ENCODE assay signal across 23 cellular contexts in the genomic region with DNA sequence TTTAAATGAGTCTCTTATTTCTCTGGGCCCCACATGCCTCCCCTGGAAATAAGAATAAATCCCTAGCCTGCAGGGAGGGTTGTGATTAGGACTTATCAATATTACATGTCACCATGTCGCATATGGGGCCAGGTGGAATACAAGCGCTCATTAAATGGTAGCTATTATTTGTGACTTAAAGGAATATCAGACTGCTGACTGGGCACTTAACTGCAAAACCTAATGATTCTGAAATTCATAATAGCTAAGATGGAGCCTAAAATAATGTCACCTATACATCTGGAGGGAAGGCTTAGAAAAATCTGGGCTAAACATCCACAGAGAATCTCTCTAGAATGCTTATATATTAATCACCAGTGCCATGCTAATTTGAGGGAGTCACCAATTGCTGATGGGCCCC.
DNase-seq lines count a peak whose midpoint lies in the region; ATAC-seq, FAIRE-seq and TF ChIP-seq lines count a peak whose summit lies in the region.
"Had no signal": no experiment of that assay in that cellular context is flagged by ENCODE, and none has a peak within 500 bp of the region (broad histone marks: within the 10 kb centered on the region; RNA-seq: fewer than 3 reads in every experiment).

No MANE protein-coding gene starts in this region.

- no peak for ATAC-seq in HepG2
- ATAC-seq in right lobe of liver: no peak
- ATAC-seq in T-helper 17 cell: no peak
- no peak for ATAC-seq in central memory CD8-positive, alpha-beta T cell (replicated peaks; ENCODE audit: extremely low read depth, poor library complexity, severe bottlenecking)
- ATAC-seq in GM19467 (IDR thresholded peaks at IDR 0.05; ENCODE audit: unreplicated experiment): no peak
- no peak for ATAC-seq in GM18519 (IDR thresholded peaks at IDR 0.05; ENCODE audit: low FRiP score, unreplicated experiment)
- ATAC-seq: CD8-positive, alpha-beta T cell; GM12878; HCT116 had no signal

- H3K79me2 ChIP-seq in HepG2 (ENCODE audit: insufficient read depth, low read length): no peaks in the 10 kb centered on the region

- no peak overlapping the region for H3K9ac ChIP-seq in HepG2 (ENCODE audit: insufficient read depth, low read depth, low read length)
- H3K9ac ChIP-seq: BLaER1, GM23248 had no signal

- in situ Hi-C loops in HepG2 (cut with HindIII; ENCODE audit: extremely low pct_ligation_motif_present, low pct_unique_long_range_greater_than_20kb): no loop called here

- H3K4me3 Mint-ChIP-seq in T-helper 17 cell: no peak overlapping the region
- H3K4me3 Mint-ChIP-seq in central memory CD8-positive, alpha-beta T cell: no peak overlapping the region
- H3K4me3 Mint-ChIP-seq: B cell; CD4-positive, CD25-positive, alpha-beta regulatory T cell; CD8-positive, alpha-beta T cell had no signal

- no peaks in the 10 kb centered on the region for H4K20me1 ChIP-seq in HepG2 (ENCODE audit: insufficient read depth, low read length)

- 2% methylated on average over 2 of the region's 2 CpGs for WGBS in HepG2 (ENCODE audit: low lambda C conversion rate)
- 93% methylated on average over 2 of the region's 2 CpGs for WGBS in right lobe of liver (ENCODE audit: insufficient coverage, low coverage, low lambda C conversion rate, missing lambda C conversion rate)

- peaks cover 33% of the 10 kb centered on the region for H3K27me3 Mint-ChIP-seq in T-helper 17 cell
- peaks cover 2% of the 10 kb centered on the region for H3K27me3 Mint-ChIP-seq in central memory CD8-positive, alpha-beta T cell

- H3K4me1 Mint-ChIP-seq in T-helper 17 cell: peaks cover 5% of the 10 kb centered on the region
- peaks cover 38% of the 10 kb centered on the region for H3K4me1 Mint-ChIP-seq in central memory CD8-positive, alpha-beta T cell
- H3K4me1 Mint-ChIP-seq: B cell; CD4-positive, CD25-positive, alpha-beta regulatory T cell had no signal

- H3K4me3 ChIP-seq in HepG2 (replicated peaks in 1 of 3; ENCODE audit: insufficient read depth in 1 of 3, low read depth in 2 of 3, low read length in 3 of 3) (no peak overlapping the region), right lobe of liver (no peak overlapping the region)
- H3K4me3 ChIP-seq: BLaER1, GM12878, GM23248 had no signal

- TF ChIP-seq EP300 in HepG2 (IDR thresholded peaks at IDR 0.05; ENCODE audit: low read depth in 2 of 2, low read length in 2 of 2) (no peak), HepG2 (CRISPR knock-in tag; IDR thresholded peaks at IDR 0.05; ENCODE audit: borderline replicate concordance) (no peak)

- BruUV-seq in HepG2 (replicated peaks; lab: Mats Ljungman, UMichigan): no TSS peak

- peak overlapping the region; percentile 53 for H3K27ac Mint-ChIP-seq in T-helper 17 cell
- peak overlapping the region; percentile 22 for H3K27ac Mint-ChIP-seq in central memory CD8-positive, alpha-beta T cell (ENCODE audit: low read depth)
- H3K27ac Mint-ChIP-seq: B cell; CD4-positive, CD25-positive, alpha-beta regulatory T cell; CD8-positive, alpha-beta T cell had no signal

- no peaks in the 10 kb centered on the region for H3K36me3 Mint-ChIP-seq in T-helper 17 cell (ENCODE audit: low read depth)
- H3K36me3 Mint-ChIP-seq in central memory CD8-positive, alpha-beta T cell (ENCODE audit: insufficient read depth): peaks cover 10% of the 10 kb centered on the region
- H3K36me3 Mint-ChIP-seq: CD4-positive, CD25-positive, alpha-beta regulatory T cell; CD8-positive, alpha-beta T cell had no signal

- H3K27me3 ChIP-seq in HepG2 (ENCODE audit: control insufficient read depth in 1 of 2, insufficient read depth in 2 of 2, low read length in 2 of 2): peaks cover 0 to 27% of the 10 kb centered on the region in 2 experiments; a peak in 4 of 5 replicates
- H3K27me3 ChIP-seq in right lobe of liver: no peaks in the 10 kb centered on the region
- H3K27me3 ChIP-seq: BLaER1 had no signal

- POLR2A ChIA-PET in HepG2 (lab: Yijun Ruan, JAX): no interaction called here

- no peak for DNase-seq in HepG2 (ENCODE audit: low spot score)
- no peak for DNase-seq in right lobe of liver
- no peak for DNase-seq in T-helper 17 cell
- DNase-seq in central memory CD8-positive, alpha-beta T cell (ENCODE audit: low spot score in 2 of 2): no peak
- DNase-seq in NCI-H2081 (lab: John Stamatoyannopoulos, UW): no peak
- DNase-seq: 8988T; Caco-2; CD4-positive, CD25-positive, alpha-beta regulatory T cell; CD8-positive, alpha-beta T cell; DMS153; DND-41; GM23248; H7 had no signal

- H3K27ac ChIP-seq in HepG2 (ENCODE audit: extremely low read length, insufficient read depth, low read length) (no peak overlapping the region), right lobe of liver (no peak overlapping the region)
- H3K27ac ChIP-seq: BLaER1, C4-2B, GM23248 had no signal

- TF ChIP-seq CTCF in HepG2 (CRISPR knock-in tag; IDR thresholded peaks at IDR 0.05): no peak
- no peak for TF ChIP-seq CTCF in right lobe of liver (IDR thresholded peaks at IDR 0.05)

- H3K4me1 ChIP-seq in HepG2 (ENCODE audit: insufficient read depth, low read length) (no peaks in the 10 kb centered on the region), right lobe of liver (no peaks in the 10 kb centered on the region)
- H3K4me1 ChIP-seq: Caco-2 had no signal

- no peaks in the 10 kb centered on the region for H3K9me3 Mint-ChIP-seq in central memory CD8-positive, alpha-beta T cell
- H3K9me3 Mint-ChIP-seq: CD8-positive, alpha-beta T cell had no signal

- FAIRE-seq in HepG2 (lab: Jason Lieb, UNC): no peak
- FAIRE-seq: G401.6, GM12878, GM18507, H1 had no signal

- CTCF ChIA-PET in HepG2 (lab: Yijun Ruan, JAX; ENCODE audit: low intra/inter-chr PET ratio, low total read pairs): no interaction called here

- no peak overlapping the region for H2AFZ ChIP-seq in HepG2 (ENCODE audit: low read length)
- H2AFZ ChIP-seq: GM23248 had no signal

- intact Hi-C loops in HepG2 (cut with micrococcal nuclease; ENCODE audit: unreplicated experiment): no loop called here
- intact Hi-C loops in right lobe of liver (cut with DNase I): no loop called here

- no peak for TF ChIP-seq POLR2A in HepG2 (IDR thresholded peaks at IDR 0.05; ENCODE audit: insufficient read depth in 1 of 2, low read depth in 2 of 2, low read length in 2 of 2)
- no peak for TF ChIP-seq POLR2A in right lobe of liver (IDR thresholded peaks at IDR 0.05)

- no peak overlapping the region for H3K4me2 ChIP-seq in HepG2 (ENCODE audit: low read depth, low read length)
- H3K4me2 ChIP-seq: BLaER1 had no signal

- H3K9me3 ChIP-seq in HepG2 (ENCODE audit: low read length) (no peaks in the 10 kb centered on the region), right lobe of liver (no peaks in the 10 kb centered on the region), T-helper 17 cell (ENCODE audit: control insufficient read depth, low read length, poor library complexity, severe bottlenecking) (no peaks in the 10 kb centered on the region)
- H3K9me3 ChIP-seq: BLaER1, Caco-2 had no signal

- TF ChIP-seq RAD21 in HepG2 (CRISPR knock-in tag; IDR thresholded peaks at IDR 0.05): no peak

- no peaks in the 10 kb centered on the region for H3K36me3 ChIP-seq in HepG2 (replicated peaks in 1 of 2; ENCODE audit: control insufficient read depth in 1 of 2, insufficient read depth in 2 of 2, low read length in 2 of 2)
- no peaks in the 10 kb centered on the region for H3K36me3 ChIP-seq in right lobe of liver
- H3K36me3 ChIP-seq: BLaER1 had no signal

TF ChIP-seq in HepG2, 621 proteins besides CTCF, POLR2A, EP300 and RAD21 (continues in another document):
- no peak for TF ChIP-seq ZNF101 (CRISPR knock-in tag; IDR thresholded peaks at IDR 0.05; ENCODE audit: borderline replicate concordance, low read depth)
- peak; percentile 71 for TF ChIP-seq MAFF (IDR thresholded peaks at IDR 0.05; ENCODE audit: low read depth, low read length)
- no peak for TF ChIP-seq ZNF432 (CRISPR knock-in tag; IDR thresholded peaks at IDR 0.05; ENCODE audit: borderline replicate concordance)
- TF ChIP-seq MAFK (conservative IDR thresholded peaks at IDR 0.05 in 1 of 2, IDR thresholded peaks at IDR 0.05 in 1 of 2; ENCODE audit: low read length in 2 of 2): peak; percentile 67 to 83; a peak in 3 of 4 replicates
- TF ChIP-seq ZNF24 (IDR thresholded peaks at IDR 0.05): no peak
